7 cellular contexts compared by ENCODE assay signal in genomic region chr19:30854661-30855060, GRCh38.
"Had no signal": no experiment of that assay in that cellular context is flagged by ENCODE, and none has a peak within 500 bp of the region (broad histone marks: within the 10 kb centered on the region; RNA-seq: fewer than 3 reads in every experiment).

No MANE protein-coding gene starts in this region.

- H3K9me3 Mint-ChIP-seq: GM23338, H9 had no signal

- DNase-seq: H9, HCEC 1CT, IMR-90 had no signal

- H3K4me3 ChIP-seq: GM23338 had no signal

- H3K4me3 Mint-ChIP-seq: GM23338, H9 had no signal

- FAIRE-seq: H1, H54, HTR-8/SVneo had no signal

- ATAC-seq: GM23338 had no signal

- H3K27ac Mint-ChIP-seq: GM23338, H9 had no signal

- H3K4me1 Mint-ChIP-seq: GM23338 had no signal
